12 cellular contexts compared by ENCODE assay signal in genomic region chr20:2654831-2655230, GRCh38. TPM values are rescaled to one million over a fixed set of nuclear protein-coding genes. Genes with fewer than 3 reads are reported as not detected.
DNase-seq lines count a peak whose midpoint lies in the region; TF ChIP-seq lines count a peak whose summit lies in the region.
"Had no signal": no experiment of that assay in that cellular context is flagged by ENCODE, and none has a peak within 500 bp of the region (broad histone marks: within the 10 kb centered on the region; RNA-seq: fewer than 3 reads in every experiment).

No MANE protein-coding gene starts in this region.

- H3K36me3 ChIP-seq in smooth muscle cell (ENCODE audit: low read depth) (no peaks in the 10 kb centered on the region), WERI-Rb-1 (peaks cover 72% of the 10 kb centered on the region)

- peaks cover 61% of the 10 kb centered on the region for H3K36me3 Mint-ChIP-seq in activated naive CD4-positive, alpha-beta T cell treated with anti-CD3 and anti-CD28 coated beads, Interleukin-2, amount 10 ng/mL, durations not matched to agents 7 days and 5 days
- H3K36me3 Mint-ChIP-seq in endothelial cell (ENCODE audit: low read depth, unreplicated experiment), result peaks cover 53% of the 10 kb centered on the region

- H3K27ac ChIP-seq in RWPE1, result peak overlapping the region; percentile 96
- no peak overlapping the region for H3K27ac ChIP-seq in smooth muscle cell (ENCODE audit: low read depth)
- no peak overlapping the region for H3K27ac ChIP-seq in WERI-Rb-1

- no peaks in the 10 kb centered on the region for H3K27me3 Mint-ChIP-seq in activated naive CD4-positive, alpha-beta T cell treated with anti-CD3 and anti-CD28 coated beads, Interleukin-2, amount 10 ng/mL, durations not matched to agents 7 days and 5 days
- H3K27me3 Mint-ChIP-seq in endothelial cell (ENCODE audit: unreplicated experiment), result peaks cover 5% of the 10 kb centered on the region

- H3K27ac Mint-ChIP-seq in activated naive CD4-positive, alpha-beta T cell treated with anti-CD3 and anti-CD28 coated beads, Interleukin-2, amount 10 ng/mL, durations not matched to agents 7 days and 5 days, result peak overlapping the region; percentile 31
- H3K27ac Mint-ChIP-seq in endothelial cell (ENCODE audit: unreplicated experiment), result peak overlapping the region; percentile 24

- POLR2A ChIA-PET in RWPE1 (lab: Yijun Ruan, JAX; ENCODE audit: low non-redundant PET), result no interaction called here

- H3K9ac ChIP-seq in smooth muscle cell (ENCODE audit: low read depth), result no peak overlapping the region

- H3K9me3 ChIP-seq in smooth muscle cell (replicated peaks; ENCODE audit: low read depth), result no peaks in the 10 kb centered on the region
- H3K9me3 ChIP-seq in WERI-Rb-1 (ENCODE audit: severe bottlenecking), result no peaks in the 10 kb centered on the region

- no peak for DNase-seq in activated naive CD4-positive, alpha-beta T cell treated with anti-CD3 and anti-CD28 coated beads, Interleukin-2, amount 10 ng/mL, durations not matched to agents 7 days and 5 days
- no peak for DNase-seq in activated naive CD4-positive, alpha-beta T cell treated with Interleukin-2 at 50 U/mL for 16 hours
- no peak for DNase-seq in RWPE1 (ENCODE audit: low spot score)
- no peak for DNase-seq in endothelial cell (ENCODE audit: low spot score)
- no peak for DNase-seq in smooth muscle cell (lab: John Stamatoyannopoulos, UW; ENCODE audit: unreplicated experiment)
- DNase-seq in WERI-Rb-1, result no peak
- DNase-seq in KBM-7, result no peak
- no peak for DNase-seq in cortex of kidney (lab: John Stamatoyannopoulos, UW)
- DNase-seq: activated gamma-delta T cell, C1 segment of cervical spinal cord, kidney, NCI-H2171 had no signal

- H3K27me3 ChIP-seq in smooth muscle cell (ENCODE audit: low read depth), result no peaks in the 10 kb centered on the region
- no peaks in the 10 kb centered on the region for H3K27me3 ChIP-seq in WERI-Rb-1 (ENCODE audit: insufficient read depth, low read depth, severe bottlenecking)

- peaks cover 33% of the 10 kb centered on the region for H3F3A ChIP-seq in smooth muscle cell (ENCODE audit: low read depth)

- peak overlapping the region; percentile 88 for H3K4me2 ChIP-seq in smooth muscle cell

- WGBS in smooth muscle cell (ENCODE audit: low lambda C conversion rate), result 92% methylated on average over 3 of the region's 3 CpGs

- no peak overlapping the region for H3K4me3 ChIP-seq in smooth muscle cell
- no peak overlapping the region for H3K4me3 ChIP-seq in WERI-Rb-1 (ENCODE audit: low read depth, low read length)

- CTCF ChIA-PET in activated naive CD4-positive, alpha-beta T cell treated with anti-CD3 and anti-CD28 coated beads, Interleukin-2, amount 10 ng/mL, durations not matched to agents 7 days and 5 days (lab: Charles Lee), result interaction anchor here (1.7 to 2.1 kb wide), 2 partner anchors 9 to 133 kb away, joined by 4 to 6 read pairs; partner anchors contain the start of gene IDH3B
- CTCF ChIA-PET in RWPE1 (lab: Yijun Ruan, JAX), result no interaction called here

- H3K4me1 Mint-ChIP-seq in activated naive CD4-positive, alpha-beta T cell treated with anti-CD3 and anti-CD28 coated beads, Interleukin-2, amount 10 ng/mL, durations not matched to agents 7 days and 5 days, result peaks cover 71% of the 10 kb centered on the region
- peaks cover 27% of the 10 kb centered on the region for H3K4me1 Mint-ChIP-seq in endothelial cell (ENCODE audit: unreplicated experiment)

- H3K9me3 Mint-ChIP-seq in activated naive CD4-positive, alpha-beta T cell treated with anti-CD3 and anti-CD28 coated beads, Interleukin-2, amount 10 ng/mL, durations not matched to agents 7 days and 5 days, result no peaks in the 10 kb centered on the region
- no peaks in the 10 kb centered on the region for H3K9me3 Mint-ChIP-seq in endothelial cell (ENCODE audit: unreplicated experiment)

- TF ChIP-seq CTCF in RWPE1 (conservative IDR thresholded peaks at IDR 0.05; ENCODE audit: low read depth) (no peak), endothelial cell (IDR thresholded peaks at IDR 0.05; ENCODE audit: unreplicated experiment) (no peak), smooth muscle cell (IDR thresholded peaks at IDR 0.05; ENCODE audit: borderline replicate concordance, insufficient read depth, poor library complexity, severe bottlenecking) (no peak), WERI-Rb-1 (IDR thresholded peaks at IDR 0.05; ENCODE audit: low read depth, low read length) (no peak)

- peak overlapping the region; percentile 89 for H3K4me3 Mint-ChIP-seq in activated naive CD4-positive, alpha-beta T cell treated with anti-CD3 and anti-CD28 coated beads, Interleukin-2, amount 10 ng/mL, durations not matched to agents 7 days and 5 days
- peak overlapping the region; percentile 79 for H3K4me3 Mint-ChIP-seq in endothelial cell (ENCODE audit: unreplicated experiment)

- H3K4me1 ChIP-seq in smooth muscle cell (ENCODE audit: low read depth), result peaks cover 17% of the 10 kb centered on the region

- in situ Hi-C loops in KBM-7 (cut with MboI; ENCODE audit: low pct_unique_long_range_greater_than_20kb, low sequenced_read_pairs), result no loop called here

- no peak overlapping the region for H2AFZ ChIP-seq in smooth muscle cell (ENCODE audit: low read depth)

- H3K79me2 ChIP-seq in smooth muscle cell (ENCODE audit: low read depth), result peaks cover 35% of the 10 kb centered on the region

- H4K20me1 ChIP-seq in smooth muscle cell (ENCODE audit: low read depth), result peaks cover 30% of the 10 kb centered on the region

RNA-seq across cellular contexts. Expression of gene NOP56, which starts 2.4 kb away (rescaled TPM):
- total RNA-seq in endothelial cell (ENCODE audit: unreplicated experiment) (144 TPM), smooth muscle cell (99.2 and 108 TPM in 2 replicates)
- 115 and 154 TPM in 2 replicates for polyA plus RNA-seq in smooth muscle cell

RNA-seq across cellular contexts. Expression of gene IDH3B, which starts 9.2 kb away (rescaled TPM):
- total RNA-seq in endothelial cell (ENCODE audit: unreplicated experiment) (136 TPM), smooth muscle cell (64.2 and 72.3 TPM in 2 replicates)
- 89.6 and 122 TPM in 2 replicates for polyA plus RNA-seq in smooth muscle cell

RNA-seq across cellular contexts. Expression of gene EBF4, which starts 37.7 kb away (rescaled TPM):
- 5.9 TPM for total RNA-seq in endothelial cell (ENCODE audit: unreplicated experiment)
- total RNA-seq in smooth muscle cell, result 8.2 and 9.7 TPM in 2 replicates
- polyA plus RNA-seq in smooth muscle cell, result 19.0 and 21.8 TPM in 2 replicates
